In the genomic region with DNA sequence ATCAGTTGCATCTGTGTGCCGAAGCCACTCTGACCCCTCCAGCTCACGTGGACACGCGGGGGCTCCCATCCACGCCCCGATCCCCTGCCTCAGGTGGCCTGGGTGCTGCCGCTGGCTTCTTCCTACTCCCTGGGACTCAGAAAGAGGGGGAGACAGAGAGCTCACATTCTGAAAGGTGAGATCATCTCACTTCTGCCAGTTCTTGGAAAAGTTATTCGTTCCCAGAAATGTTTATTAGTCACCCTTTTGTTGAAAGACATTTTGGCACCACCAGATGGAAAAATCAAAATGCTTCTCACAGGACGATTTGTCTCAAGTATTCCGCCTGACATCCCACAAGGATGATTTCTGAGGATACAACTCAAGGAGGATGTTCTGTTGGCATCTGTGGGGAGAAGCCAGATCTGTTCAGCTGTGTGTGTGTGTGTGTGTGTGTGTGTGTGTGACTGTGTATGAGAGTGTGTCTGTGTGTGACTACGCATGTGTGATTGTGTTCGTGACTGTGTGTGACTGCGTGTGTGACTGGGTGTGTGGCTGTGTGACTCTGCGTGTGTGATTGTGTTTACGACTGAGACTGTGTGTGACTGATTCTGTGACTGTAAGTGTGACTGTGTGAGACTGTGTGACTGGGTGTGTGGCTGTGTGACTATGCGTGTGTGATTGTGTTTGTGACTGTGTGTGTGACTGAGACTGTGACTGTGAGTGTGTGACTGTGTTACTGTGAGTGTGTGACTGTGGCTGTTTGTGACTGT, we compare ENCODE assay signal across 14 cellular contexts.
DNase-seq lines count a peak whose midpoint lies in the region; ATAC-seq and TF ChIP-seq lines count a peak whose summit lies in the region.
"Had no signal": no experiment of that assay in that cellular context is flagged by ENCODE, and none has a peak within 500 bp of the region (broad histone marks: within the 10 kb centered on the region; RNA-seq: fewer than 3 reads in every experiment).

No MANE protein-coding gene starts in this region.

- TF ChIP-seq CTCF in esophagus squamous epithelium (IDR thresholded peaks at IDR 0.05): no peak

- peaks cover 0 to 8% (median 0%) of the 10 kb centered on the region in 3 donors for H3K36me3 ChIP-seq in esophagus squamous epithelium
- H3K36me3 ChIP-seq: neutrophil had no signal

- H3K4me3 Mint-ChIP-seq in activated T-helper 1 cell treated with anti-CD3 and anti-CD28 coated beads, Interleukin-12 subunit alpha, Interleukin-12 subunit beta, Interleukin-2, Interleukin-4 antibody, amounts not matched to agents 30 ng/mL and 10 ng/mL and 1 ng/mL, durations not matched to agents 14 hours and 24 hours and 36 hours: no peak overlapping the region
- H3K4me3 Mint-ChIP-seq in activated CD8-positive, alpha-beta memory T cell treated with anti-CD3 and anti-CD28 coated beads, Interleukin-2, amount 10 ng/mL, durations not matched to agents 7 days and 5 days: no peak overlapping the region
- H3K4me3 Mint-ChIP-seq: T-helper 1 cell treated with Interleukin-12 subunit alpha and Interleukin-12 subunit beta and Interleukin-4 antibody, amounts not matched to agents 30 μg/mL and 1 μg/mL, for 36 hours had no signal

- no peaks in the 10 kb centered on the region for H3K27me3 Mint-ChIP-seq in activated T-helper 1 cell treated with anti-CD3 and anti-CD28 coated beads, Interleukin-12 subunit alpha, Interleukin-12 subunit beta, Interleukin-2, Interleukin-4 antibody, amounts not matched to agents 30 ng/mL and 10 ng/mL and 1 ng/mL, durations not matched to agents 14 hours and 24 hours and 36 hours (ENCODE audit: insufficient read depth)
- peaks cover 3% of the 10 kb centered on the region for H3K27me3 Mint-ChIP-seq in activated CD8-positive, alpha-beta memory T cell treated with anti-CD3 and anti-CD28 coated beads, Interleukin-2, amount 10 ng/mL, durations not matched to agents 7 days and 5 days

- no peaks in the 10 kb centered on the region for H3K4me1 Mint-ChIP-seq in activated T-helper 1 cell treated with anti-CD3 and anti-CD28 coated beads, Interleukin-12 subunit alpha, Interleukin-12 subunit beta, Interleukin-2, Interleukin-4 antibody, amounts not matched to agents 30 ng/mL and 10 ng/mL and 1 ng/mL, durations not matched to agents 14 hours and 24 hours and 36 hours (ENCODE audit: low read depth)
- H3K4me1 Mint-ChIP-seq in activated CD8-positive, alpha-beta memory T cell treated with anti-CD3 and anti-CD28 coated beads, Interleukin-2, amount 10 ng/mL, durations not matched to agents 7 days and 5 days: no peaks in the 10 kb centered on the region

- POLR2A ChIA-PET in HEK293T (lab: Yijun Ruan, JAX): no interaction called here

- DNase-seq in AG20443 (ENCODE audit: low spot score) (peak; percentile 76), OCI-M1 (lab: John Stamatoyannopoulos, UW) (peak; percentile 13), esophagus squamous epithelium (lab: John Stamatoyannopoulos, UW) (no peak), sciatic nerve (ENCODE audit: low spot score) (no peak), NCI-H510A (lab: John Stamatoyannopoulos, UW) (no peak), HEK293T (ENCODE audit: extremely low spot score) (no peak)
- no peak for DNase-seq in activated T-helper 1 cell treated with anti-CD3 and anti-CD28 coated beads, Interleukin-12 subunit alpha, Interleukin-12 subunit beta, Interleukin-2, Interleukin-4 antibody, amounts not matched to agents 30 ng/mL and 10 ng/mL and 1 ng/mL, durations not matched to agents 14 hours and 24 hours and 36 hours (ENCODE audit: low spot score)
- no peak for DNase-seq in activated CD8-positive, alpha-beta memory T cell treated with anti-CD3 and anti-CD28 coated beads, Interleukin-2, amount 10 ng/mL, durations not matched to agents 7 days and 5 days
- DNase-seq: foreskin melanocyte; NCI-H1092 treated with DMSO at 0.1 percent for 48 hours; NK-92 treated with Interleukin-12 subunit alpha and Interleukin-12 subunit beta, amount 100 ng/mL, for 24 hours; stimulated activated CD4-positive, alpha-beta T cell treated with anti-CD3 and anti-CD28 coated beads, Interleukin-4, amount 100 ng/mL, for 24 hours had no signal

- H3K4me1 ChIP-seq in esophagus squamous epithelium: peaks cover 7 to 80% (median 8%) of the 10 kb centered on the region in 3 donors

- H3K36me3 Mint-ChIP-seq in activated T-helper 1 cell treated with anti-CD3 and anti-CD28 coated beads, Interleukin-12 subunit alpha, Interleukin-12 subunit beta, Interleukin-2, Interleukin-4 antibody, amounts not matched to agents 30 ng/mL and 10 ng/mL and 1 ng/mL, durations not matched to agents 14 hours and 24 hours and 36 hours (ENCODE audit: low read depth): no peaks in the 10 kb centered on the region
- H3K36me3 Mint-ChIP-seq in activated CD8-positive, alpha-beta memory T cell treated with anti-CD3 and anti-CD28 coated beads, Interleukin-2, amount 10 ng/mL, durations not matched to agents 7 days and 5 days: no peaks in the 10 kb centered on the region

- no peaks in the 10 kb centered on the region for H3K9me3 ChIP-seq in esophagus squamous epithelium
- H3K9me3 ChIP-seq: neutrophil had no signal

- H3K27me3 ChIP-seq in esophagus squamous epithelium: no peaks in the 10 kb centered on the region

- CTCF ChIA-PET in activated CD8-positive, alpha-beta memory T cell treated with anti-CD3 and anti-CD28 coated beads, Interleukin-2, amount 10 ng/mL, durations not matched to agents 7 days and 5 days (lab: Charles Lee): no interaction called here
- CTCF ChIA-PET in HEK293T (lab: Yijun Ruan, JAX): no interaction called here

- no peak overlapping the region for H3K4me3 ChIP-seq in esophagus squamous epithelium

- no peaks in the 10 kb centered on the region for H3K9me3 Mint-ChIP-seq in activated T-helper 1 cell treated with anti-CD3 and anti-CD28 coated beads, Interleukin-12 subunit alpha, Interleukin-12 subunit beta, Interleukin-2, Interleukin-4 antibody, amounts not matched to agents 30 ng/mL and 10 ng/mL and 1 ng/mL, durations not matched to agents 14 hours and 24 hours and 36 hours
- H3K9me3 Mint-ChIP-seq in activated CD8-positive, alpha-beta memory T cell treated with anti-CD3 and anti-CD28 coated beads, Interleukin-2, amount 10 ng/mL, durations not matched to agents 7 days and 5 days (ENCODE audit: low read depth): no peaks in the 10 kb centered on the region
- H3K9me3 Mint-ChIP-seq: T-helper 1 cell treated with Interleukin-12 subunit alpha and Interleukin-12 subunit beta and Interleukin-4 antibody, amounts not matched to agents 30 μg/mL and 1 μg/mL, for 36 hours had no signal

- H3K27ac Mint-ChIP-seq in activated T-helper 1 cell treated with anti-CD3 and anti-CD28 coated beads, Interleukin-12 subunit alpha, Interleukin-12 subunit beta, Interleukin-2, Interleukin-4 antibody, amounts not matched to agents 30 ng/mL and 10 ng/mL and 1 ng/mL, durations not matched to agents 14 hours and 24 hours and 36 hours: no peak overlapping the region
- no peak overlapping the region for H3K27ac Mint-ChIP-seq in activated CD8-positive, alpha-beta memory T cell treated with anti-CD3 and anti-CD28 coated beads, Interleukin-2, amount 10 ng/mL, durations not matched to agents 7 days and 5 days
- H3K27ac Mint-ChIP-seq: T-helper 1 cell treated with Interleukin-12 subunit alpha and Interleukin-12 subunit beta and Interleukin-4 antibody, amounts not matched to agents 30 μg/mL and 1 μg/mL, for 36 hours had no signal

- peak; percentile 65 for ATAC-seq in sciatic nerve
- no peak for ATAC-seq in activated CD8-positive, alpha-beta memory T cell treated with anti-CD3 and anti-CD28 coated beads, Interleukin-2, amount 10 ng/mL, durations not matched to agents 7 days and 5 days

- peak overlapping the region; percentile 63 to 86 (median 80) for H3K27ac ChIP-seq in esophagus squamous epithelium
- H3K27ac ChIP-seq: neutrophil had no signal

- TF ChIP-seq POLR2A in esophagus squamous epithelium (IDR thresholded peaks at IDR 0.05): no peak

- intact Hi-C loops in esophagus squamous epithelium (cut with DNase I) (no loop called here), sciatic nerve (cut with DNase I) (no loop called here)
- intact Hi-C loops in activated T-helper 1 cell treated with anti-CD3 and anti-CD28 coated beads, Interleukin-12 subunit alpha, Interleukin-12 subunit beta, Interleukin-2, Interleukin-4 antibody, amounts not matched to agents 30 ng/mL and 10 ng/mL and 1 ng/mL, durations not matched to agents 14 hours and 24 hours and 36 hours (cut with micrococcal nuclease): no loop called here

- WGBS in esophagus squamous epithelium, 2 donors: 22 to 50% methylated on average over 11 to 16 of the region's 16 CpGs

TF ChIP-seq in HEK293T, 16 proteins besides CTCF, POLR2A, EP300 and RAD21:
- no peak for TF ChIP-seq TARDBP (IDR thresholded peaks at IDR 0.05)
- TF ChIP-seq HDGF (IDR thresholded peaks at IDR 0.05; ENCODE audit: borderline replicate concordance): no peak
- TF ChIP-seq BHLHE40 (IDR thresholded peaks at IDR 0.05; ENCODE audit: borderline replicate concordance): no peak
- TF ChIP-seq ELF4 (IDR thresholded peaks at IDR 0.05): no peak
- TF ChIP-seq FOXM1 (IDR thresholded peaks at IDR 0.05; ENCODE audit: borderline replicate concordance): no peak
- TF ChIP-seq ARNT (IDR thresholded peaks at IDR 0.05): no peak
- no peak for TF ChIP-seq L3MBTL2 (conservative IDR thresholded peaks at IDR 0.05)
- TF ChIP-seq NFRKB (IDR thresholded peaks at IDR 0.05): no peak
- TF ChIP-seq FOXK2 (IDR thresholded peaks at IDR 0.05): no peak
- TF ChIP-seq LEF1 (IDR thresholded peaks at IDR 0.05; ENCODE audit: borderline replicate concordance): no peak
- TF ChIP-seq ZNF384 (IDR thresholded peaks at IDR 0.05): no peak
- TF ChIP-seq, protein P1, sequence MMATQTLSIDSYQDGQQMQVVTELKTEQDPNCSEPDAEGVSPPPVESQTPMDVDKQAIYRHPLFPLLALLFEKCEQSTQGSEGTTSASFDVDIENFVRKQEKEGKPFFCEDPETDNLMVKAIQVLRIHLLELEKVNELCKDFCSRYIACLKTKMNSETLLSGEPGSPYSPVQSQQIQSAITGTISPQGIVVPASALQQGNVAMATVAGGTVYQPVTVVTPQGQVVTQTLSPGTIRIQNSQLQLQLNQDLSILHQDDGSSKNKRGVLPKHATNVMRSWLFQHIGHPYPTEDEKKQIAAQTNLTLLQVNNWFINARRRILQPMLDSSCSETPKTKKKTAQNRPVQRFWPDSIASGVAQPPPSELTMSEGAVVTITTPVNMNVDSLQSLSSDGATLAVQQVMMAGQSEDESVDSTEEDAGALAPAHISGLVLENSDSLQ (IDR thresholded peaks at IDR 0.05): no peak
- TF ChIP-seq SUZ12 (IDR thresholded peaks at IDR 0.05): no peak
- no peak for TF ChIP-seq CTBP1 (IDR thresholded peaks at IDR 0.05; ENCODE audit: borderline replicate concordance)
- no peak for TF ChIP-seq SP1 (IDR thresholded peaks at IDR 0.05)
- TF ChIP-seq FOXA1 (IDR thresholded peaks at IDR 0.05): no peak

Comparison
In these comparisons a context has a peak if more than half of its experiments do, and no peak if none do; other contexts are left out.
1. DNase-seq: peak in AG20443 (single experiment) and OCI-M1 (single experiment); none in esophagus squamous epithelium (single experiment), sciatic nerve (single experiment), activated T-helper 1 cell treated with anti-CD3 and anti-CD28 coated beads, Interleukin-12 subunit alpha, Interleukin-12 subunit beta, Interleukin-2, Interleukin-4 antibody, amounts not matched to agents 30 ng/mL and 10 ng/mL and 1 ng/mL, durations not matched to agents 14 hours and 24 hours and 36 hours (single experiment), NCI-H510A (single experiment), activated CD8-positive, alpha-beta memory T cell treated with anti-CD3 and anti-CD28 coated beads, Interleukin-2, amount 10 ng/mL, durations not matched to agents 7 days and 5 days (single experiment) and HEK293T (single experiment).